11 cellular contexts compared by ENCODE assay signal in the genomic region with DNA sequence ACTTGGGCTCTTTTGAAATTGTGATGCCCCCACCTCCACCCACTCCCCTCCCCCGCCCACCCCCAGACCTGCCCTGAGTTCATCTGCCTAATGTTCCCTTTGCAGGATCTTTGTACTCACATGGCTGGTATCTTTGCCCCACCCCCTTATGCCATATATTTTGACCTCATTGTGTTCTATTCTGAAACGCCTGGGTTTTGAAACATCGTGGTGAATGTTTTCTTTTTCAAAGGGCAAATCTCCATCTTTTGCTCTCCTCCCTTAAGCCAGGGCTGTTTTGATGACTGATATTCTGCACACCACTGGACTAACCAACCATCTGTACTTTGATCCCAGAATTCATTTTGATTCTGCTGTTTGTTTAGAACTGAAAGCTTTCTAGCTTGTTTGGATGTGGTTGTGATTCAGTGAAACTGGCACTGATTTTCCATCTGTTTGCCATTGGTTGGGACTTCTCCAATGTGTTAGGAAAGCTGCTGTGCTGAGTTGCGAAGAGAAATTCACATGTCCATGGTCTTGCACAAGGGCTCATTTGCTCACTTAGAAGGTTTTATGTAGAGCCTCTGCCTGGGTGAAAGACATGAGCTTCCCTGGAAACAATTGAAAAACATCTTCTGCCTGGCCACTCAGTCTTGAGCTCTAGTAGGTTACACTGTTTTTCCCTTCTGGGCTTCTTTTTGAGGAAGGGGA. TPM values are rescaled to one million over a fixed set of nuclear protein-coding genes. Genes with fewer than 3 reads are reported as not detected.
DNase-seq lines count a peak whose midpoint lies in the region; TF ChIP-seq lines count a peak whose summit lies in the region.
"Had no signal": no experiment of that assay in that cellular context is flagged by ENCODE, and none has a peak within 500 bp of the region (broad histone marks: within the 10 kb centered on the region; RNA-seq: fewer than 3 reads in every experiment).

No MANE protein-coding gene starts in this region.

- H3K27ac ChIP-seq in angular gyrus (ENCODE audit: low read depth, low read length) (peak overlapping the region; percentile 75), layer of hippocampus (ENCODE audit: low read depth, low read length) (peak overlapping the region; percentile 78), suprapubic skin (peak overlapping the region; percentile 63)

- peaks cover 43% of the 10 kb centered on the region for H3K4me1 ChIP-seq in suprapubic skin

- no peak for TF ChIP-seq CTCF in suprapubic skin (IDR thresholded peaks at IDR 0.05)

- no peak for TF ChIP-seq POLR2A in suprapubic skin (IDR thresholded peaks at IDR 0.05)

- TF ChIP-seq EP300 in suprapubic skin (IDR thresholded peaks at IDR 0.05) = no peak

- DNase-seq in NCI-H146 (lab: John Stamatoyannopoulos, UW) (peak; percentile 24), NCI-H146 treated with DMSO at 0.1 percent for 48 hours (lab: John Stamatoyannopoulos, UW; ENCODE audit: unreplicated experiment) (no peak), suprapubic skin (ENCODE audit: low spot score in 2 of 2) (no peak), NCI-H1092 (lab: John Stamatoyannopoulos, UW) (no peak), HUDEP-2 (lab: John Stamatoyannopoulos, UW; ENCODE audit: unreplicated experiment in 76 of 76) (no peak), H7 (no peak)
- DNase-seq: 8988T; activated CD4-positive, alpha-beta T cell treated with anti-CD3 and anti-CD28 coated beads for 1 hour; KG1 had no signal

- peak overlapping the region; percentile 19 for H3K4me3 ChIP-seq in suprapubic skin
- H3K4me3 ChIP-seq in H7 (ENCODE audit: insufficient read depth, low read depth, low read length) = no peak overlapping the region

- 50% methylated on average over 4 of the region's 4 CpGs for WGBS in suprapubic skin

- H3K27me3 ChIP-seq in layer of hippocampus (ENCODE audit: control insufficient read depth, insufficient read depth, low read length) (no peaks in the 10 kb centered on the region), suprapubic skin (no peaks in the 10 kb centered on the region), H7 (ENCODE audit: control insufficient read depth, insufficient read depth, low read length) (no peaks in the 10 kb centered on the region)

- no peaks in the 10 kb centered on the region for H3K9me3 ChIP-seq in suprapubic skin

- H3K36me3 ChIP-seq in suprapubic skin (no peaks in the 10 kb centered on the region), H7 (replicated peaks; ENCODE audit: control insufficient read depth, insufficient read depth, low read length) (no peaks in the 10 kb centered on the region)

RNA-seq across cellular contexts. Expression of gene SMAP2, which starts 16.5 kb away (rescaled TPM):
- total RNA-seq in suprapubic skin = 10 to 100 TPM; 17.0 to 32.2 (median 28.0) TPM
- total RNA-seq in H7 (2014; rRNA removed; shearing (Covaris generic)) = 9.5 and 12.4 TPM in 2 replicates
